ENCODE assay signal across 11 cellular contexts in genomic region chr10:4450981-4451501, GRCh38.
DNase-seq lines count a peak whose midpoint lies in the region; ATAC-seq and TF ChIP-seq lines count a peak whose summit lies in the region.
"Had no signal": no experiment of that assay in that cellular context is flagged by ENCODE, and none has a peak within 500 bp of the region (broad histone marks: within the 10 kb centered on the region; RNA-seq: fewer than 3 reads in every experiment).

No MANE protein-coding gene starts in this region.

- H3K4me2 ChIP-seq in BLaER1 treated with 17β-estradiol and CSF1 and Interleukin-3, amounts not matched to agents 10 nM and 100 nM, result peak overlapping the region in 6 of 11 experiments; percentile 5 to 56 (median 18); a peak in 7 of 22 replicates
- H3K4me2 ChIP-seq in Loucy (ENCODE audit: low read depth, low read length, poor library complexity, severe bottlenecking), result peak overlapping the region; percentile 14

- no peaks in the 10 kb centered on the region for H3K79me2 ChIP-seq in Loucy (ENCODE audit: insufficient read depth, low read length)

- peak overlapping the region in 1 of 11 experiments; percentile 58; a peak in 3 of 22 replicates for H3K27ac ChIP-seq in BLaER1 treated with 17β-estradiol and CSF1 and Interleukin-3, amounts not matched to agents 10 nM and 100 nM
- peak overlapping the region; percentile 50 for H3K27ac ChIP-seq in mesodermal cell (ENCODE audit: low read depth, low read length, severe bottlenecking)
- H3K27ac ChIP-seq in coronary artery, result no peak overlapping the region

- H4K20me1 ChIP-seq in BLaER1 treated with 17β-estradiol and CSF1 and Interleukin-3, amounts not matched to agents 10 nM and 100 nM, result no peaks in the 10 kb centered on the region
- no peaks in the 10 kb centered on the region for H4K20me1 ChIP-seq in Loucy (ENCODE audit: insufficient read depth, low read length, poor library complexity, severe bottlenecking)

- 78 to 81% methylated on average over 6 to 7 of the region's 9 CpGs for WGBS in mesodermal cell (ENCODE audit: insufficient coverage in 2 of 2), 2 experiments

- peak overlapping the region in 1 of 11 experiments; percentile 29; a peak in 2 of 22 replicates for H3K9ac ChIP-seq in BLaER1 treated with 17β-estradiol and CSF1 and Interleukin-3, amounts not matched to agents 10 nM and 100 nM
- H3K9ac ChIP-seq in Loucy (ENCODE audit: low read depth, low read length, poor library complexity, severe bottlenecking), result no peak overlapping the region

- no peak overlapping the region for H3K4me3 ChIP-seq in BLaER1 treated with 17β-estradiol and CSF1 and Interleukin-3, amounts not matched to agents 10 nM and 100 nM
- H3K4me3 ChIP-seq in Loucy (ENCODE audit: low read length, poor library complexity, severe bottlenecking), result peak overlapping the region; percentile 7
- no peak overlapping the region for H3K4me3 ChIP-seq in cardiac fibroblast (replicated peaks in 1 of 2; ENCODE audit: low read depth in 2 of 2, low read length in 2 of 2)
- no peak overlapping the region for H3K4me3 ChIP-seq in mesodermal cell (ENCODE audit: extremely low read depth, insufficient read depth, low read length, poor library complexity, severe bottlenecking)
- no peak overlapping the region for H3K4me3 ChIP-seq in coronary artery

- H3K9me2 ChIP-seq in Loucy (replicated peaks; ENCODE audit: low read depth, low read length), result no peaks in the 10 kb centered on the region

- peaks cover 0 to 16% (median 6%) of the 10 kb centered on the region in 10 experiments; a peak in 11 of 20 replicates for H3K4me1 ChIP-seq in BLaER1 treated with 17β-estradiol and CSF1 and Interleukin-3, amounts not matched to agents 10 nM and 100 nM
- H3K4me1 ChIP-seq in Loucy (ENCODE audit: insufficient read depth, low read length, poor library complexity, severe bottlenecking), result peaks cover 8% of the 10 kb centered on the region
- H3K4me1 ChIP-seq in mesodermal cell (ENCODE audit: control insufficient read depth, insufficient read depth, low read length, poor library complexity, severe bottlenecking), result peaks cover 12% of the 10 kb centered on the region

- H3K9me3 ChIP-seq in BLaER1 treated with 17β-estradiol and CSF1 and Interleukin-3, amounts not matched to agents 10 nM and 100 nM (replicated peaks in 1 of 11), result peaks cover 0 to 6% (median 0%) of the 10 kb centered on the region in 11 experiments; a peak in 5 of 22 replicates
- no peaks in the 10 kb centered on the region for H3K9me3 ChIP-seq in Loucy (ENCODE audit: insufficient read depth, low read depth, low read length)
- no peaks in the 10 kb centered on the region for H3K9me3 ChIP-seq in mesodermal cell (ENCODE audit: control insufficient read depth, low read length)

- no peak for ATAC-seq in HG02981 (IDR thresholded peaks at IDR 0.05; ENCODE audit: unreplicated experiment)

- H3K27me3 ChIP-seq in BLaER1 treated with 17β-estradiol and CSF1 and Interleukin-3, amounts not matched to agents 10 nM and 100 nM, result no peaks in the 10 kb centered on the region
- H3K27me3 ChIP-seq in Loucy (ENCODE audit: insufficient read depth, low read length, poor library complexity, severe bottlenecking), result no peaks in the 10 kb centered on the region

- H3K36me3 ChIP-seq in BLaER1 treated with 17β-estradiol and CSF1 and Interleukin-3, amounts not matched to agents 10 nM and 100 nM, result no peaks in the 10 kb centered on the region
- H3K36me3 ChIP-seq in Loucy (ENCODE audit: insufficient read depth, low read length), result no peaks in the 10 kb centered on the region
- no peaks in the 10 kb centered on the region for H3K36me3 ChIP-seq in mesodermal cell (ENCODE audit: control insufficient read depth, insufficient read depth, low read length)

- H3F3A ChIP-seq in Loucy (ENCODE audit: low read depth), result no peaks in the 10 kb centered on the region

- H2AFZ ChIP-seq in Loucy (ENCODE audit: low read length), result no peak overlapping the region

- TF ChIP-seq CTCF in Loucy (conservative IDR thresholded peaks at IDR 0.05; ENCODE audit: low read length) (no peak), cardiac fibroblast (IDR thresholded peaks at IDR 0.05; ENCODE audit: low read depth, low read length) (no peak), coronary artery (IDR thresholded peaks at IDR 0.05) (no peak)

- DNase-seq in cardiac fibroblast (ENCODE audit: low read depth in 2 of 2) (peak; percentile 83 to 88), coronary artery (ENCODE audit: low spot score) (no peak), iPS-NIHi7 (ENCODE audit: extremely low spot score) (no peak)
- no peak for DNase-seq in activated effector memory CD4-positive, alpha-beta T cell treated with anti-CD3 and anti-CD28 coated beads, Interleukin-2, amount 50 U/mL, for 16 hours
- DNase-seq: activated naive CD4-positive, alpha-beta T cell treated with Interleukin-2 at 50 U/mL for 16 hours; NCI-H446; T-helper 9 cell had no signal

Comparison
In these comparisons a context has a peak if more than half of its experiments do, and no peak if none do; other contexts are left out.
1. DNase-seq: peak in cardiac fibroblast (2 of 2); none in activated effector memory CD4-positive, alpha-beta T cell treated with anti-CD3 and anti-CD28 coated beads, Interleukin-2, amount 50 U/mL, for 16 hours (single experiment), coronary artery (single experiment) and iPS-NIHi7 (single experiment).